Comparison of ENCODE assay signal across 19 cellular contexts in the genomic region with DNA sequence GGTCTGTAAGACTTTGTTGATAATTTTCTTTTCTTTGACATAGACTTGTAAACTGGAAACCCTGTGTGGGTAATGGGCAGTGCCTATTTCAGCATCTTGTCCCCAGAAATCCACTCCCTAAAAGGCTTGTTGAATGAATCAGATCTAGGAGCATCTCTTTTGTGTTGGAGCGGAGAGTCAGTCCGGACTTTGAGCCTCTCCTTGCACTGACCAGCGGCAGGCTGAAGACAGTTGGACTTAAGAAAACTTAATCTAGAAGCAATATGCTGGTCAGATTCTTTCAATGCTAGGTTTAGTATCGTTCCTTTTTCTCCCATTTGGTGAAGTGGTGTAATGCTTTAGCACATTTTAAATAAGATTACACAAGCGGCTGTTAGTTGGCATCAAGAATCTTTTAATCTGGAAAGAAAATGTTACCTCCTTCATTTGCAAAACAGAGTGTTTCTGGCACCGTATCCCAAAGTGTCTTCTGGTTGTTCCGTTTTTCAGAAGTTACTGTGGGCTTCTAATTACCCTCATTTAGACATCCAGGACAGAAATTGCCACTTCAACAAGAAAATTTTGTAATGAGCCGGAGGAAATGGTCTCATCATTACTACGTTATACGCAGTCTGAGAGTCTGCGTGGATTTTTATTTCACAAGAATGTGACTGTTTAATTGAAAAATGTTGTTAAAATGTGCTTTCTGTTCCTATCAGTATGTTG.
DNase-seq lines count a peak whose midpoint lies in the region; ATAC-seq and TF ChIP-seq lines count a peak whose summit lies in the region.
"Had no signal": no experiment of that assay in that cellular context is flagged by ENCODE, and none has a peak within 500 bp of the region (broad histone marks: within the 10 kb centered on the region; RNA-seq: fewer than 3 reads in every experiment).

No MANE protein-coding gene starts in this region.

- POLR2A ChIA-PET in A673 (lab: Charles Lee; ENCODE audit: low non-redundant PET): no interaction called here

- H3K9me3 ChIP-seq in A673 (ENCODE audit: low read depth, low read length, poor library complexity, severe bottlenecking): no peaks in the 10 kb centered on the region
- no peaks in the 10 kb centered on the region for H3K9me3 ChIP-seq in H9 (ENCODE audit: control insufficient read depth, low read depth, low read length)
- H3K9me3 ChIP-seq in adipocyte (ENCODE audit: control insufficient read depth, low read length): no peaks in the 10 kb centered on the region
- no peaks in the 10 kb centered on the region for H3K9me3 ChIP-seq in left lung
- H3K9me3 ChIP-seq: SJCRH30 had no signal

- no peak overlapping the region for H2BK20ac ChIP-seq in H9 (ENCODE audit: low read depth, low read length, poor library complexity, severe bottlenecking)

- H3K4me1 ChIP-seq in A673 (ENCODE audit: insufficient read depth, low read length, poor library complexity, severe bottlenecking) (peaks cover 28% of the 10 kb centered on the region), H9 (ENCODE audit: insufficient read depth, low read length) (no peaks in the 10 kb centered on the region), adipocyte (ENCODE audit: control insufficient read depth, insufficient read depth, low read length) (peaks cover 10% of the 10 kb centered on the region), left lung (peaks cover 0 to 38% of the 10 kb centered on the region in 2 donors)
- H3K4me1 ChIP-seq: SJCRH30 had no signal

- H2BK120ac ChIP-seq in H9 (ENCODE audit: low read depth, low read length, poor library complexity, severe bottlenecking): no peak overlapping the region

- no peak overlapping the region for H2BK5ac ChIP-seq in H9 (ENCODE audit: insufficient read length, low read length)

- H3K4me3 ChIP-seq in A673 (ENCODE audit: low read depth, low read length, poor library complexity, severe bottlenecking) (no peak overlapping the region), adipocyte (ENCODE audit: low read length) (no peak overlapping the region), left lung (no peak overlapping the region)
- H3K4me3 ChIP-seq: SJCRH30 had no signal

- H2AFZ ChIP-seq in H9 (ENCODE audit: low read length): no peak overlapping the region

- intact Hi-C loops in A673 (cut with micrococcal nuclease; ENCODE audit: unreplicated experiment): no loop called here
- intact Hi-C loops in left lung (cut with DNase I): no loop called here

- WGBS in H9 (ENCODE audit: extremely low coverage, insufficient read length, low lambda C conversion rate): no CpG with 5 or more reads among the region's 11 CpGs

- no peak overlapping the region for H2BK15ac ChIP-seq in H9 (ENCODE audit: low read depth, low read length)

- H3K27me3 ChIP-seq in A673 (replicated peaks; ENCODE audit: insufficient read depth, low read depth, low read length, poor library complexity) (no peaks in the 10 kb centered on the region), H9 (ENCODE audit: insufficient read depth, low read length) (no peaks in the 10 kb centered on the region), adipocyte (replicated peaks; ENCODE audit: control insufficient read depth, insufficient read depth, low read length) (no peaks in the 10 kb centered on the region), left lung (no peaks in the 10 kb centered on the region)
- H3K27me3 ChIP-seq: SJCRH30 had no signal

- H3K4ac ChIP-seq in H9 (ENCODE audit: low read depth, low read length): no peak overlapping the region

- H3K9me3 Mint-ChIP-seq in H9: no peaks in the 10 kb centered on the region
- H3K9me3 Mint-ChIP-seq: activated naive CD4-positive, alpha-beta T cell treated with anti-CD3 and anti-CD28 coated beads, Interleukin-2, amount 50 U/mL, for 72 hours; mesothelial cell of epicardium had no signal

- H3K4me2 ChIP-seq in H9 (ENCODE audit: insufficient read depth, insufficient read length, low read length): no peak overlapping the region

- H3K14ac ChIP-seq in H9 (ENCODE audit: insufficient read depth, low read length): no peak overlapping the region

- peak overlapping the region in 2 of 3 experiments; percentile 1 to 55; a peak in 1 of 7 replicates for H3K27ac Mint-ChIP-seq in H9
- H3K27ac Mint-ChIP-seq: activated naive CD4-positive, alpha-beta T cell treated with anti-CD3 and anti-CD28 coated beads, Interleukin-2, amount 50 U/mL, for 72 hours; mesothelial cell of epicardium had no signal

- no peak overlapping the region for H2AK5ac ChIP-seq in H9 (ENCODE audit: insufficient read length, low read length)

- no peaks in the 10 kb centered on the region for H3K36me3 ChIP-seq in A673 (ENCODE audit: insufficient read depth, low read length, poor library complexity, severe bottlenecking)
- H3K36me3 ChIP-seq in adipocyte (ENCODE audit: control insufficient read depth, insufficient read depth, low read length, severe bottlenecking): no peaks in the 10 kb centered on the region
- H3K36me3 ChIP-seq in left lung: no peaks in the 10 kb centered on the region
- H3K36me3 ChIP-seq: SJCRH30 had no signal

- peaks cover 15% of the 10 kb centered on the region for H3K79me1 ChIP-seq in H9 (ENCODE audit: insufficient read depth, low read depth, low read length, poor library complexity, severe bottlenecking)

- no peak overlapping the region for H3K18ac ChIP-seq in H9 (ENCODE audit: insufficient read length, low read depth, low read length)

- H3K23me2 ChIP-seq in H9 (ENCODE audit: insufficient read length, low read depth, low read length, poor library complexity, severe bottlenecking): no peaks in the 10 kb centered on the region

- no peak overlapping the region for H3K23ac ChIP-seq in H9 (ENCODE audit: insufficient read length, low read depth, low read length)

- DNase-seq in A673 (ENCODE audit: low spot score) (no peak), H9 (no peak), adipocyte (ENCODE audit: low read depth) (no peak), left lung (no peak), NCI-H146 (lab: John Stamatoyannopoulos, UW) (no peak), HuH-7.5 (ENCODE audit: low spot score) (no peak), DMS79 (lab: John Stamatoyannopoulos, UW) (no peak), NCI-H1417 (lab: John Stamatoyannopoulos, UW) (no peak)
- DNase-seq: cerebellar nuclear complex; DMS53; KG1; NCI-H187; NCI-H526; SJCRH30; stimulated activated CD4-positive, alpha-beta T cell treated with anti-CD3 and anti-CD28 coated beads, Interleukin-1b, Interleukin-23, amount 100 ng/mL, for 48 hours had no signal

- peak overlapping the region; percentile 6 for H3K27ac ChIP-seq in A673 (ENCODE audit: low read depth, low read length, poor library complexity, severe bottlenecking)
- no peak overlapping the region for H3K27ac ChIP-seq in H9 (ENCODE audit: insufficient read length, low read depth, low read length)
- peak overlapping the region in 1 of 2 donors; percentile 46 for H3K27ac ChIP-seq in left lung
- H3K27ac ChIP-seq: epithelial cell of prostate, SJCRH30, VCaP had no signal

- no peaks in the 10 kb centered on the region for H3K27me3 Mint-ChIP-seq in H9 (ENCODE audit: low read depth)

- no peak overlapping the region for H4K5ac ChIP-seq in H9 (ENCODE audit: insufficient read length, low read depth, low read length)

- no peak overlapping the region for H3T11ph ChIP-seq in H9 (ENCODE audit: low read length)

- no peak overlapping the region for H4K91ac ChIP-seq in H9 (ENCODE audit: insufficient read length, low read depth, low read length)

- TF ChIP-seq CTCF in A673 (conservative IDR thresholded peaks at IDR 0.05; ENCODE audit: low read depth, low read length) (no peak), H9 (conservative IDR thresholded peaks at IDR 0.05) (no peak), left lung (IDR thresholded peaks at IDR 0.05) (no peak)

- peak; percentile 23 for ATAC-seq in left lung
- ATAC-seq: activated naive CD4-positive, alpha-beta T cell treated with anti-CD3 and anti-CD28 coated beads, Interleukin-2, amount 50 U/mL, for 72 hours had no signal

- H3K4me3 Mint-ChIP-seq in H9: no peak overlapping the region
- H3K4me3 Mint-ChIP-seq: mesothelial cell of epicardium had no signal

- H3K9ac ChIP-seq in H9 (ENCODE audit: extremely low read depth, insufficient read length, low read length): no peak overlapping the region
- H3K9ac ChIP-seq in adipocyte (ENCODE audit: low read length): peak overlapping the region; percentile 6

- H3K56ac ChIP-seq in H9 (ENCODE audit: insufficient read length, low read depth, low read length): no peak overlapping the region

- no peak overlapping the region for H4K8ac ChIP-seq in H9 (replicated peaks; ENCODE audit: insufficient read length, low read depth, low read length)

- no TSS peak for BruUV-seq in A673 (replicated peaks; lab: Mats Ljungman, UMichigan)

- H3K4me1 Mint-ChIP-seq in H9: peaks cover 37 to 38% of the 10 kb centered on the region in 2 experiments

- CTCF ChIA-PET in A673 (lab: Charles Lee): no interaction called here

- H2BK12ac ChIP-seq in H9 (ENCODE audit: insufficient read length, low read depth, low read length): no peak overlapping the region

- H4K20me1 ChIP-seq in H9 (ENCODE audit: control insufficient read depth, insufficient read depth, insufficient read length): no peaks in the 10 kb centered on the region

- peaks cover 0 to 5% (median 4%) of the 10 kb centered on the region in 3 experiments; a peak in 2 of 7 replicates for H3K36me3 Mint-ChIP-seq in H9 (ENCODE audit: insufficient read depth in 1 of 3, low read depth in 3 of 3)
- H3K36me3 Mint-ChIP-seq: activated naive CD4-positive, alpha-beta T cell treated with anti-CD3 and anti-CD28 coated beads, Interleukin-2, amount 50 U/mL, for 72 hours had no signal

- peaks cover 39% of the 10 kb centered on the region; the same call in 1 of the 2 replicates for H3K79me2 ChIP-seq in H9 (ENCODE audit: insufficient read depth, low read length)
